ENCODE assay signal across 2 cellular contexts in genomic region chr19:3661284-3662238, GRCh38.
TF ChIP-seq lines count a peak whose summit lies in the region.

No MANE protein-coding gene starts in this region.

TF ChIP-seq in WTC11, 78 proteins besides CTCF, POLR2A, EP300 and RAD21:
- TF ChIP-seq, protein P1, sequence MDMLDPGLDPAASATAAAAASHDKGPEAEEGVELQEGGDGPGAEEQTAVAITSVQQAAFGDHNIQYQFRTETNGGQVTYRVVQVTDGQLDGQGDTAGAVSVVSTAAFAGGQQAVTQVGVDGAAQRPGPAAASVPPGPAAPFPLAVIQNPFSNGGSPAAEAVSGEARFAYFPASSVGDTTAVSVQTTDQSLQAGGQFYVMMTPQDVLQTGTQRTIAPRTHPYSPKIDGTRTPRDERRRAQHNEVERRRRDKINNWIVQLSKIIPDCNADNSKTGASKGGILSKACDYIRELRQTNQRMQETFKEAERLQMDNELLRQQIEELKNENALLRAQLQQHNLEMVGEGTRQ (CRISPR knock-in tag; IDR thresholded peaks at IDR 0.05): peak; percentile 21; the same call in 1 of the 2 replicates
- no peak for TF ChIP-seq HMGA2 (CRISPR knock-in tag; IDR thresholded peaks at IDR 0.05)
- no peak for TF ChIP-seq NFYB (CRISPR knock-in tag; conservative IDR thresholded peaks at IDR 0.05; ENCODE audit: low read depth)

TF ChIP-seq in H1, 55 proteins besides CTCF, POLR2A, EP300 and RAD21:
- TF ChIP-seq, protein P1 (IDR thresholded peaks at IDR 0.05; ENCODE audit: low read length): no peak
- peak; percentile 58; the same call in 1 of the 2 replicates for TF ChIP-seq KDM1A (IDR thresholded peaks at IDR 0.05; ENCODE audit: borderline replicate concordance, low read length)
